Comparison of ENCODE assay signal across 21 cellular contexts in genomic region chr2:43846140-43846793, GRCh38. TPM values are rescaled to one million over a fixed set of nuclear protein-coding genes. Genes with fewer than 3 reads are reported as not detected.
A peak's percentile ranks its signal among the peaks of the same experiment; 100 is the strongest.
DNase-seq lines count a peak whose midpoint lies in the region; ATAC-seq and TF ChIP-seq lines count a peak whose summit lies in the region.
"Had no signal": no experiment of that assay in that cellular context is flagged by ENCODE, and none has a peak within 500 bp of the region (broad histone marks: within the 10 kb centered on the region; RNA-seq: fewer than 3 reads in every experiment).

No MANE protein-coding gene starts in this region.

- no peak overlapping the region for H3K4me2 ChIP-seq in neuronal stem cell (ENCODE audit: insufficient read depth, low read length, poor library complexity, severe bottlenecking)
- H3K4me2 ChIP-seq: BLaER1 treated with 17β-estradiol and CSF1 and Interleukin-3, amounts not matched to agents 10 nM and 100 nM had no signal

- peak overlapping the region; percentile 0 for H3K18ac ChIP-seq in neuronal stem cell (ENCODE audit: low read length)

- no peaks in the 10 kb centered on the region for H3K4me1 ChIP-seq in neuronal stem cell (ENCODE audit: control insufficient read depth in 2 of 2, insufficient read depth in 1 of 2, low read depth in 1 of 2, low read length in 2 of 2)
- no peaks in the 10 kb centered on the region for H3K4me1 ChIP-seq in Peyer's patch
- H3K4me1 ChIP-seq: Caco-2 had no signal

- H3K4me3 ChIP-seq in neuronal stem cell (ENCODE audit: low read length in 2 of 2), result no peak overlapping the region
- no peak overlapping the region for H3K4me3 ChIP-seq in Peyer's patch
- H3K4me3 ChIP-seq: BLaER1 treated with 17β-estradiol and CSF1 and Interleukin-3, amounts not matched to agents 10 nM and 100 nM had no signal

- H3K27me3 ChIP-seq in neuronal stem cell (ENCODE audit: control insufficient read depth in 3 of 3, insufficient read depth in 3 of 3, low read depth in 1 of 3, low read length in 3 of 3), result peaks cover 0 to 2% (median 0%) of the 10 kb centered on the region in 3 experiments
- H3K27me3 ChIP-seq in Peyer's patch, result no peaks in the 10 kb centered on the region
- H3K27me3 ChIP-seq: BLaER1 treated with 17β-estradiol and CSF1 and Interleukin-3, amounts not matched to agents 10 nM and 100 nM had no signal

- no peak overlapping the region for H2AFZ ChIP-seq in neuronal stem cell (ENCODE audit: low read length)

- WGBS in neuronal stem cell (ENCODE audit: extremely low coverage in 2 of 2, insufficient read length in 2 of 2, insufficient replicate concordance in 1 of 2), 2 donors, result no CpG with 5 or more reads among the region's 5 CpGs

- H2BK12ac ChIP-seq in neuronal stem cell (ENCODE audit: low read length), result no peak overlapping the region

- H3K9me3 ChIP-seq in neuronal stem cell (replicated peaks in 1 of 2; ENCODE audit: control insufficient read depth in 2 of 2, insufficient read depth in 1 of 2, low read depth in 1 of 2, low read length in 2 of 2) (no peaks in the 10 kb centered on the region), Peyer's patch (no peaks in the 10 kb centered on the region)
- H3K9me3 ChIP-seq: BLaER1 treated with 17β-estradiol and CSF1 and Interleukin-3, amounts not matched to agents 10 nM and 100 nM; Caco-2 had no signal

- no peak overlapping the region for H2BK5ac ChIP-seq in neuronal stem cell (ENCODE audit: low read length)

- no peak overlapping the region for H2AK5ac ChIP-seq in neuronal stem cell (ENCODE audit: low read depth, low read length)

- no peaks in the 10 kb centered on the region for H3K79me1 ChIP-seq in neuronal stem cell (ENCODE audit: low read depth, low read length)

- no peak overlapping the region for H2BK15ac ChIP-seq in neuronal stem cell (ENCODE audit: low read length)

- H3K23ac ChIP-seq in neuronal stem cell (ENCODE audit: low read depth, low read length, poor library complexity), result no peak overlapping the region

- no peak overlapping the region for H3K4ac ChIP-seq in neuronal stem cell (ENCODE audit: low read length)

- ATAC-seq in HG02938 (IDR thresholded peaks at IDR 0.05; ENCODE audit: unreplicated experiment), result no peak

- H3K9ac ChIP-seq in neuronal stem cell (ENCODE audit: low read depth, low read length, poor library complexity), result no peak overlapping the region
- H3K9ac ChIP-seq: BLaER1 treated with 17β-estradiol and CSF1 and Interleukin-3, amounts not matched to agents 10 nM and 100 nM had no signal

- no peak for TF ChIP-seq CTCF in Peyer's patch (IDR thresholded peaks at IDR 0.05)

- H3K27ac ChIP-seq in neuronal stem cell (replicated peaks; ENCODE audit: low read length), result no peak overlapping the region
- peak overlapping the region in 2 of 4 donors; percentile 17 to 69 for H3K27ac ChIP-seq in Peyer's patch
- H3K27ac ChIP-seq: BLaER1 treated with 17β-estradiol and CSF1 and Interleukin-3, amounts not matched to agents 10 nM and 100 nM had no signal

- H2BK120ac ChIP-seq in neuronal stem cell (ENCODE audit: low read depth, low read length), result no peak overlapping the region

- DNase-seq in AG08395 (ENCODE audit: low spot score) (peak; percentile 0), AG20443 (ENCODE audit: low spot score) (peak; percentile 2), ecto neural progenitor cell (ENCODE audit: low spot score) (peak; percentile 24), neuronal stem cell (ENCODE audit: low spot score) (no peak), NCI-H69 (lab: John Stamatoyannopoulos, UW) (no peak), Peyer's patch (no peak)
- DNase-seq: Caco-2; CD4-positive, alpha-beta memory T cell; DND-41; H7; HFFc6; KG1; NCI-H1092 treated with DMSO at 0.1 percent for 48 hours; NCI-H2029; NCI-H2227 treated with DMSO at 0.1 percent for 48 hours; NCI-H510A treated with DMSO at 0.1 percent for 48 hours; NCI-H774; NK-92 treated with Interleukin-12 subunit alpha and Interleukin-12 subunit beta, amount 100 ng/mL, for 24 hours had no signal

- TF ChIP-seq POLR2A in Peyer's patch (IDR thresholded peaks at IDR 0.05), result no peak

- H4K91ac ChIP-seq in neuronal stem cell (ENCODE audit: low read depth, low read length, poor library complexity), result no peak overlapping the region

- H3K14ac ChIP-seq in neuronal stem cell (ENCODE audit: low read length), result no peak overlapping the region

- H3K36me3 ChIP-seq in neuronal stem cell (replicated peaks in 1 of 2; ENCODE audit: control insufficient read depth in 2 of 2, insufficient read depth in 2 of 2, low read length in 2 of 2), result no peaks in the 10 kb centered on the region
- H3K36me3 ChIP-seq in Peyer's patch, result no peaks in the 10 kb centered on the region
- H3K36me3 ChIP-seq: BLaER1 treated with 17β-estradiol and CSF1 and Interleukin-3, amounts not matched to agents 10 nM and 100 nM had no signal

- H4K8ac ChIP-seq in neuronal stem cell (ENCODE audit: low read depth, low read length), result no peak overlapping the region

RNA-seq across cellular contexts. Expression of gene ABCG8, which starts 7.5 kb away (rescaled TPM):
- polyA plus RNA-seq in neuronal stem cell (2013, experiment 1 of 2), result not detected
- not detected for polyA plus RNA-seq in neuronal stem cell (2013, experiment 2 of 2)
- 10 to 100 TPM in 3 of 4 donors, 1 to 10 TPM in 1; 3.3 to 31.5 (median 16.4) TPM for total RNA-seq in Peyer's patch
- total RNA-seq: Caco-2; CD4-positive, alpha-beta memory T cell; H7; HFFc6; HT1080 had no signal

RNA-seq across cellular contexts. Expression of gene ABCG5, which starts 7.6 kb away (rescaled TPM):
- not detected for polyA plus RNA-seq in neuronal stem cell (2013, experiment 1 of 2)
- polyA plus RNA-seq in neuronal stem cell (2013, experiment 2 of 2), result not detected
- 1 to 10 TPM; 1.7 to 9.3 (median 5.3) TPM for total RNA-seq in Peyer's patch
- total RNA-seq: Caco-2; CD4-positive, alpha-beta memory T cell; H7; HFFc6; HT1080 had no signal
- polyA plus RNA-seq: CD4-positive, alpha-beta memory T cell had no signal

Comparison
In these comparisons a context has a peak if more than half of its experiments do, and no peak if none do; other contexts are left out.
1. DNase-seq: peak in AG08395 (single experiment), AG20443 (single experiment) and ecto neural progenitor cell (single experiment); none in neuronal stem cell (single experiment), NCI-H69 (single experiment) and Peyer's patch (0 of 3).